Comparison of ENCODE assay signal across 1 cellular context in the genomic region with DNA sequence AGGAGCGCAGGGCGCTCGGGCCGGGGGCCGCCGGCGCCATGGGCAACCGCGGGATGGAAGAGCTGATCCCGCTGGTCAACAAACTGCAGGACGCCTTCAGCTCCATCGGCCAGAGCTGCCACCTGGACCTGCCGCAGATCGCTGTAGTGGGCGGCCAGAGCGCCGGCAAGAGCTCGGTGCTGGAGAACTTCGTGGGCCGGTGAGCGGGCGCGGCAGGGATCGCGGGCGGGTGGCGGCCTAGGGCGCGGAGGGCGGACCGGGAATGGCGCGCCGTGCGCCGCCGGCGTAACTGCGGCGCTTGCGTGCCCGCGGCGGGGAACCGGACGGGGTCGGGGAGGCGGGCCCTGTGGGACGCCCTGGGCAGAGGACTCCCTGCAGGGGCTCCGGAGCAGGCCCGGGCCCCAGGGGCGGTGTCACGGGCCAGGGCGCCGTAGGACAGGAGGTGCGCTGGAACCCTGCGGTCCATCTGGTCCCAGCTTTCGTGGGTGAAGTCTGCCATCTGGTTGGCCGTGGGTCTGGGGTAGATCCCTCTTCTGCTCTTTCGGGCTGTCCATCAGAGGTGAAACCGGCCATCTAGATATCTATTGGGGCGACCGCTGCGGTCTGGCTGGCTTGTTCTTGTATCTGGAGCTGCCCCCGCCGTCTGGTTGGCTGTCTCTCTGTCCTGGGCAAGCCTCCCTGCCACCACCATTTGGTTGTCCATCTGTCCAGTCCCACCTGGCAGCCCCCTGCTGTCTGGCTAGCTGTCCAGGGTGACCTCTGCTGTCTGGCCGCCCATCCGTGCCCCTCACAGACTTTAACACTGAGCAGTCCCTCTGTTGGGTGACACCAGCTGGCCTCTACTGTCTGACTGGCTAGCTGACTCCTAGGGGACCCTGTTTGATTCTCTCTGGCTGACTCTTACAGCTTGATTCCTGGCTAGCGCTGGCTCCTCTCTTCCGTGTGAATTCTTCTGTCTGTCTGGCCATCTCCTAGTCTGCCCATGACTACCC.
TF ChIP-seq lines count a peak whose summit lies in the region.

No MANE protein-coding gene starts in this region.

TF ChIP-seq in HepG2, 621 proteins besides CTCF, POLR2A, EP300 and RAD21 (continued from another document and continues in another):
- TF ChIP-seq GATA4 (IDR thresholded peaks at IDR 0.05; ENCODE audit: borderline replicate concordance, low read depth) (no peak), PRPF4 (IDR thresholded peaks at IDR 0.05; ENCODE audit: low read depth, low read length, poor library complexity, severe bottlenecking) (no peak), ZNF274 (CRISPR knock-in tag; IDR thresholded peaks at IDR 0.05) (0 out of 2 replicates have a peak, but pooled peaks have one; percentile 29), TOPORS (CRISPR knock-in tag; IDR thresholded peaks at IDR 0.05) (no peak), ZNF263 (CRISPR knock-in tag; IDR thresholded peaks at IDR 0.05) (no peak), STAG1 (CRISPR knock-in tag; IDR thresholded peaks at IDR 0.05) (no peak), ZNF773 (CRISPR knock-in tag; IDR thresholded peaks at IDR 0.05; ENCODE audit: borderline replicate concordance) (no peak), ZNF552 (CRISPR knock-in tag; IDR thresholded peaks at IDR 0.05; ENCODE audit: borderline replicate concordance) (no peak), MTA3 (CRISPR knock-in tag; IDR thresholded peaks at IDR 0.05) (no peak), ZNF138 (CRISPR knock-in tag; IDR thresholded peaks at IDR 0.05; ENCODE audit: low read depth) (no peak; the same call in 1 of the 2 replicates), ZNF260 (CRISPR knock-in tag; IDR thresholded peaks at IDR 0.05; ENCODE audit: borderline replicate concordance, low read depth) (0 out of 2 replicates have a peak, but pooled peaks have one; percentile 22), ZNF512B (CRISPR knock-in tag; IDR thresholded peaks at IDR 0.05; ENCODE audit: borderline replicate concordance) (no peak), ZNF878 (CRISPR knock-in tag; IDR thresholded peaks at IDR 0.05) (no peak), ZNF251 (CRISPR knock-in tag; IDR thresholded peaks at IDR 0.05) (no peak), AKAP8 (CRISPR knock-in tag; IDR thresholded peaks at IDR 0.05) (no peak), TAF1 (CRISPR knock-in tag; IDR thresholded peaks at IDR 0.05) (no peak; the same call in 1 of the 2 replicates), HES4 (CRISPR knock-in tag; IDR thresholded peaks at IDR 0.05; ENCODE audit: borderline replicate concordance) (no peak), CSRNP1 (CRISPR knock-in tag; IDR thresholded peaks at IDR 0.05) (no peak), ZBTB38 (CRISPR knock-in tag; IDR thresholded peaks at IDR 0.05) (no peak), ZNF383 (CRISPR knock-in tag; IDR thresholded peaks at IDR 0.05; ENCODE audit: borderline replicate concordance) (no peak), ZNF724P (CRISPR knock-in tag; IDR thresholded peaks at IDR 0.05; ENCODE audit: borderline replicate concordance) (no peak; the same call in 1 of the 2 replicates), KDM5B (CRISPR knock-in tag; IDR thresholded peaks at IDR 0.05; ENCODE audit: borderline replicate concordance) (peak; percentile 37; the same call in 1 of the 2 replicates), NFYC (CRISPR knock-in tag; IDR thresholded peaks at IDR 0.05) (no peak), RNF219 (CRISPR knock-in tag; IDR thresholded peaks at IDR 0.05) (no peak), ZNF678 (CRISPR knock-in tag; IDR thresholded peaks at IDR 0.05) (0 out of 2 replicates have a peak, but pooled peaks have one; percentile 32), KDM3A (CRISPR knock-in tag; IDR thresholded peaks at IDR 0.05; ENCODE audit: low read depth) (no peak), ZFP82 (CRISPR knock-in tag; IDR thresholded peaks at IDR 0.05; ENCODE audit: borderline replicate concordance) (no peak), ZNF331 (CRISPR knock-in tag; IDR thresholded peaks at IDR 0.05) (no peak), CREM (IDR thresholded peaks at IDR 0.05) (no peak), CREM (CRISPR knock-in tag; IDR thresholded peaks at IDR 0.05) (no peak), ZNF225 (CRISPR knock-in tag; IDR thresholded peaks at IDR 0.05) (0 out of 2 replicates have a peak, but pooled peaks have one; percentile 41), KDM4B (CRISPR knock-in tag; IDR thresholded peaks at IDR 0.05) (no peak), ZNF121 (CRISPR knock-in tag; IDR thresholded peaks at IDR 0.05) (no peak), ZMAT5 (CRISPR knock-in tag; IDR thresholded peaks at IDR 0.05; ENCODE audit: borderline replicate concordance, low read depth) (no peak), RCOR2 (CRISPR knock-in tag; IDR thresholded peaks at IDR 0.05) (no peak), ZNF180 (CRISPR knock-in tag; IDR thresholded peaks at IDR 0.05; ENCODE audit: borderline replicate concordance, low read depth) (no peak), ZNF446 (CRISPR knock-in tag; IDR thresholded peaks at IDR 0.05) (no peak), ZFP90 (CRISPR knock-in tag; IDR thresholded peaks at IDR 0.05; ENCODE audit: borderline replicate concordance) (no peak), DNMT1 (CRISPR knock-in tag; IDR thresholded peaks at IDR 0.05) (no peak), ZSCAN12 (CRISPR knock-in tag; IDR thresholded peaks at IDR 0.05) (0 out of 2 replicates have a peak, but pooled peaks have one; percentile 2), HOXA5 (CRISPR knock-in tag; IDR thresholded peaks at IDR 0.05) (no peak), ZNF460 (CRISPR knock-in tag; IDR thresholded peaks at IDR 0.05; ENCODE audit: borderline replicate concordance) (no peak), ZNF660 (CRISPR knock-in tag; IDR thresholded peaks at IDR 0.05; ENCODE audit: borderline replicate concordance, low read depth) (no peak), KLF13 (CRISPR knock-in tag; IDR thresholded peaks at IDR 0.05) (no peak), ZNF563 (CRISPR knock-in tag; IDR thresholded peaks at IDR 0.05) (no peak), ZNF710 (CRISPR knock-in tag; IDR thresholded peaks at IDR 0.05; ENCODE audit: borderline replicate concordance) (no peak), NPAS2 (CRISPR knock-in tag; IDR thresholded peaks at IDR 0.05; ENCODE audit: borderline replicate concordance) (no peak), ZC3H13 (CRISPR knock-in tag; IDR thresholded peaks at IDR 0.05) (no peak), KAT2B (IDR thresholded peaks at IDR 0.05; ENCODE audit: borderline replicate concordance, low read depth, low read length) (no peak), ARHGAP35 (CRISPR knock-in tag; IDR thresholded peaks at IDR 0.05; ENCODE audit: borderline replicate concordance) (no peak), ZFP36L1 (CRISPR knock-in tag; IDR thresholded peaks at IDR 0.05) (no peak), ZBTB42 (CRISPR knock-in tag; IDR thresholded peaks at IDR 0.05) (no peak), ZNF160 (CRISPR knock-in tag; IDR thresholded peaks at IDR 0.05) (no peak), NONO (IDR thresholded peaks at IDR 0.05) (no peak), NONO (CRISPR knock-in tag; conservative IDR thresholded peaks at IDR 0.05) (no peak), ETV5 (CRISPR knock-in tag; IDR thresholded peaks at IDR 0.05; ENCODE audit: borderline replicate concordance) (no peak), SIN3B (IDR thresholded peaks at IDR 0.05; ENCODE audit: low read length) (no peak), ZNF761 (CRISPR knock-in tag; conservative IDR thresholded peaks at IDR 0.05) (peak; percentile 15; the same call in 1 of the 2 replicates)
- TF ChIP-seq, protein P1, sequence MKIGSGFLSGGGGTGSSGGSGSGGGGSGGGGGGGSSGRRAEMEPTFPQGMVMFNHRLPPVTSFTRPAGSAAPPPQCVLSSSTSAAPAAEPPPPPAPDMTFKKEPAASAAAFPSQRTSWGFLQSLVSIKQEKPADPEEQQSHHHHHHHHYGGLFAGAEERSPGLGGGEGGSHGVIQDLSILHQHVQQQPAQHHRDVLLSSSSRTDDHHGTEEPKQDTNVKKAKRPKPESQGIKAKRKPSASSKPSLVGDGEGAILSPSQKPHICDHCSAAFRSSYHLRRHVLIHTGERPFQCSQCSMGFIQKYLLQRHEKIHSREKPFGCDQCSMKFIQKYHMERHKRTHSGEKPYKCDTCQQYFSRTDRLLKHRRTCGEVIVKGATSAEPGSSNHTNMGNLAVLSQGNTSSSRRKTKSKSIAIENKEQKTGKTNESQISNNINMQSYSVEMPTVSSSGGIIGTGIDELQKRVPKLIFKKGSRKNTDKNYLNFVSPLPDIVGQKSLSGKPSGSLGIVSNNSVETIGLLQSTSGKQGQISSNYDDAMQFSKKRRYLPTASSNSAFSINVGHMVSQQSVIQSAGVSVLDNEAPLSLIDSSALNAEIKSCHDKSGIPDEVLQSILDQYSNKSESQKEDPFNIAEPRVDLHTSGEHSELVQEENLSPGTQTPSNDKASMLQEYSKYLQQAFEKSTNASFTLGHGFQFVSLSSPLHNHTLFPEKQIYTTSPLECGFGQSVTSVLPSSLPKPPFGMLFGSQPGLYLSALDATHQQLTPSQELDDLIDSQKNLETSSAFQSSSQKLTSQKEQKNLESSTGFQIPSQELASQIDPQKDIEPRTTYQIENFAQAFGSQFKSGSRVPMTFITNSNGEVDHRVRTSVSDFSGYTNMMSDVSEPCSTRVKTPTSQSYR (CRISPR knock-in tag; IDR thresholded peaks at IDR 0.05; ENCODE audit: borderline replicate concordance), result no peak
- TF ChIP-seq, protein P2, sequence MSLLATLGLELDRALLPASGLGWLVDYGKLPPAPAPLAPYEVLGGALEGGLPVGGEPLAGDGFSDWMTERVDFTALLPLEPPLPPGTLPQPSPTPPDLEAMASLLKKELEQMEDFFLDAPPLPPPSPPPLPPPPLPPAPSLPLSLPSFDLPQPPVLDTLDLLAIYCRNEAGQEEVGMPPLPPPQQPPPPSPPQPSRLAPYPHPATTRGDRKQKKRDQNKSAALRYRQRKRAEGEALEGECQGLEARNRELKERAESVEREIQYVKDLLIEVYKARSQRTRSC (CRISPR knock-in tag; IDR thresholded peaks at IDR 0.05; ENCODE audit: low read depth), result no peak
